ENCODE assay signal across 18 cellular contexts in the genomic region with DNA sequence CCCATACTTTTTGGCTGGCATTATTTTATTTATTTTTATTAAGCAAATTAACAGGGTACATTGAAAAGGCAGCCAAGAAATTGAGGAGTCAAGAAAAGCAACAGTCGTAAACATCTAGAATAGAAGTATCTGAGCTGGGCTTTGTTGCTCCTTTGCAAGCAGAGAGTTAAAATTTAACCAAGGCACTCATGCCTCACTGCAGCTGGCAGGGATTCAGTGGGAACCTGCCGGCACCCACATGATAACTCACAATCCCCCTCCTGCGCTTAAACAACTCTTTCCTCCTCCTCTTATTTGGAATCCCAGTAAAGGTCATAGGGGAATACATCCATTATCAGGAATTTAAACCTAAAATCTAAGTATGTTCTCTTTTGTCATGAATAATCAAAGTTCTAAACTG.
DNase-seq lines count a peak whose midpoint lies in the region; ATAC-seq and TF ChIP-seq lines count a peak whose summit lies in the region.
"Had no signal": no experiment of that assay in that cellular context is flagged by ENCODE, and none has a peak within 500 bp of the region (broad histone marks: within the 10 kb centered on the region; RNA-seq: fewer than 3 reads in every experiment).

No MANE protein-coding gene starts in this region.

- no peak overlapping the region for H3K4me3 ChIP-seq in SK-N-SH (ENCODE audit: low read depth in 2 of 2, low read length in 1 of 2)
- H3K4me3 ChIP-seq: A549, GM12878, MG63, Peyer's patch had no signal

- H3K27me3 ChIP-seq in SK-N-SH (ENCODE audit: insufficient read depth) = no peaks in the 10 kb centered on the region
- H3K27me3 ChIP-seq: BE2C, MG63, Peyer's patch had no signal

- no peak overlapping the region for H3K9ac ChIP-seq in SK-N-SH

- no peak overlapping the region for H3K4me2 ChIP-seq in SK-N-SH
- H3K4me2 ChIP-seq: A549 had no signal

- no peak for TF ChIP-seq EP300 in SK-N-SH (IDR thresholded peaks at IDR 0.05; ENCODE audit: borderline replicate concordance in 1 of 2, low read depth in 1 of 2, low read length in 1 of 2)

- no peaks in the 10 kb centered on the region for H4K20me1 ChIP-seq in SK-N-SH (ENCODE audit: insufficient read depth)

- H3K36me3 ChIP-seq in SK-N-SH (replicated peaks in 1 of 2; ENCODE audit: control insufficient read depth in 1 of 2, insufficient read depth in 2 of 2, low read length in 1 of 2) = no peaks in the 10 kb centered on the region
- H3K36me3 ChIP-seq: BE2C, MG63, Peyer's patch had no signal

- POLR2A ChIA-PET in SK-N-SH (lab: Yijun Ruan, JAX) = no interaction called here

- H3K27ac ChIP-seq in VCaP = peak overlapping the region; percentile 70
- H3K27ac ChIP-seq in SK-N-SH (ENCODE audit: low read depth in 2 of 2, low read length in 1 of 2) = no peak overlapping the region
- H3K27ac ChIP-seq: A549, Peyer's patch had no signal

- no peak for TF ChIP-seq CTCF in VCaP (conservative IDR thresholded peaks at IDR 0.05)
- TF ChIP-seq CTCF in SK-N-SH (IDR thresholded peaks at IDR 0.05) = no peak

- no peaks in the 10 kb centered on the region for H3F3A ChIP-seq in SK-N-SH (replicated peaks; ENCODE audit: insufficient read depth)

- no peak overlapping the region for H2AFZ ChIP-seq in SK-N-SH (ENCODE audit: low read depth)

- ATAC-seq in GM18870 (IDR thresholded peaks at IDR 0.05; ENCODE audit: unreplicated experiment) = no peak
- ATAC-seq: A549, GM12878 had no signal

- peak; percentile 70 for DNase-seq in DMS53 (lab: John Stamatoyannopoulos, UW)
- peak; percentile 61 for DNase-seq in kidney tubule cell (ENCODE audit: low spot score)
- peak; percentile 64 for DNase-seq in renal cortical epithelial cell (ENCODE audit: low read depth)
- DNase-seq in T-helper 2 cell = no peak
- DNase-seq in SK-N-SH = no peak
- DNase-seq: BE2C, DND-41, H7, MG63, NCI-H1048, NCI-H1436 treated with DMSO at 0.1 percent for 48 hours, NCI-H2227 treated with DMSO at 0.1 percent for 48 hours, NCI-H510A, Peyer's patch had no signal

- H3K4me1 ChIP-seq in SK-N-SH (ENCODE audit: control insufficient read depth in 1 of 2, insufficient read depth in 2 of 2, low read depth in 1 of 2, low read length in 1 of 2) = no peaks in the 10 kb centered on the region
- H3K4me1 ChIP-seq: A549, BE2C, Peyer's patch had no signal

- TF ChIP-seq RAD21 in SK-N-SH (IDR thresholded peaks at IDR 0.05; ENCODE audit: low read length) = no peak

- no peaks in the 10 kb centered on the region for H3K9me2 ChIP-seq in SK-N-SH

- H3K9me3 ChIP-seq in SK-N-SH = no peaks in the 10 kb centered on the region
- H3K9me3 ChIP-seq: A549, BE2C, MG63, Peyer's patch had no signal

- no peaks in the 10 kb centered on the region for H3K79me2 ChIP-seq in SK-N-SH (ENCODE audit: insufficient read depth)

- WGBS in SK-N-SH (ENCODE audit: low lambda C conversion rate) = 4% methylated on average over 3 of the region's 3 CpGs

- CTCF ChIA-PET in SK-N-SH (lab: Yijun Ruan, JAX) = no interaction called here

TF ChIP-seq in SK-N-SH, 30 proteins besides CTCF, POLR2A, EP300 and RAD21:
- no peak for TF ChIP-seq CHD2 (IDR thresholded peaks at IDR 0.05; ENCODE audit: low read length, partially characterized antibody)
- no peak for TF ChIP-seq SIN3A (IDR thresholded peaks at IDR 0.05; ENCODE audit: borderline replicate concordance, low read depth, low read length)
- TF ChIP-seq, protein P1, sequence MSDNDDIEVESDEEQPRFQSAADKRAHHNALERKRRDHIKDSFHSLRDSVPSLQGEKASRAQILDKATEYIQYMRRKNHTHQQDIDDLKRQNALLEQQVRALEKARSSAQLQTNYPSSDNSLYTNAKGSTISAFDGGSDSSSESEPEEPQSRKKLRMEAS (IDR thresholded peaks at IDR 0.05; ENCODE audit: low read depth) = no peak
- TF ChIP-seq TEAD4 (IDR thresholded peaks at IDR 0.05; ENCODE audit: borderline replicate concordance, insufficient read depth) = no peak
- TF ChIP-seq TCF12 (IDR thresholded peaks at IDR 0.05) = no peak
- TF ChIP-seq NFIC (IDR thresholded peaks at IDR 0.05; ENCODE audit: borderline replicate concordance) = no peak
- no peak for TF ChIP-seq RFX5 (IDR thresholded peaks at IDR 0.05; ENCODE audit: low read length)
- TF ChIP-seq JUND (IDR thresholded peaks at IDR 0.05) = no peak

Comparison
In these comparisons a context has a peak if more than half of its experiments do, and no peak if none do; other contexts are left out.
1. DNase-seq: peak in DMS53 (single experiment), kidney tubule cell (single experiment) and renal cortical epithelial cell (single experiment); none in T-helper 2 cell (0 of 5) and SK-N-SH (single experiment).